ENCODE assay signal across 1 cellular context in genomic region chrX:153941331-153942252, GRCh38.
TF ChIP-seq lines count a peak whose summit lies in the region.

No MANE protein-coding gene starts in this region.

TF ChIP-seq in HepG2, 621 proteins besides CTCF, POLR2A, EP300 and RAD21 (continued from another document):
- TF ChIP-seq, protein P1, sequence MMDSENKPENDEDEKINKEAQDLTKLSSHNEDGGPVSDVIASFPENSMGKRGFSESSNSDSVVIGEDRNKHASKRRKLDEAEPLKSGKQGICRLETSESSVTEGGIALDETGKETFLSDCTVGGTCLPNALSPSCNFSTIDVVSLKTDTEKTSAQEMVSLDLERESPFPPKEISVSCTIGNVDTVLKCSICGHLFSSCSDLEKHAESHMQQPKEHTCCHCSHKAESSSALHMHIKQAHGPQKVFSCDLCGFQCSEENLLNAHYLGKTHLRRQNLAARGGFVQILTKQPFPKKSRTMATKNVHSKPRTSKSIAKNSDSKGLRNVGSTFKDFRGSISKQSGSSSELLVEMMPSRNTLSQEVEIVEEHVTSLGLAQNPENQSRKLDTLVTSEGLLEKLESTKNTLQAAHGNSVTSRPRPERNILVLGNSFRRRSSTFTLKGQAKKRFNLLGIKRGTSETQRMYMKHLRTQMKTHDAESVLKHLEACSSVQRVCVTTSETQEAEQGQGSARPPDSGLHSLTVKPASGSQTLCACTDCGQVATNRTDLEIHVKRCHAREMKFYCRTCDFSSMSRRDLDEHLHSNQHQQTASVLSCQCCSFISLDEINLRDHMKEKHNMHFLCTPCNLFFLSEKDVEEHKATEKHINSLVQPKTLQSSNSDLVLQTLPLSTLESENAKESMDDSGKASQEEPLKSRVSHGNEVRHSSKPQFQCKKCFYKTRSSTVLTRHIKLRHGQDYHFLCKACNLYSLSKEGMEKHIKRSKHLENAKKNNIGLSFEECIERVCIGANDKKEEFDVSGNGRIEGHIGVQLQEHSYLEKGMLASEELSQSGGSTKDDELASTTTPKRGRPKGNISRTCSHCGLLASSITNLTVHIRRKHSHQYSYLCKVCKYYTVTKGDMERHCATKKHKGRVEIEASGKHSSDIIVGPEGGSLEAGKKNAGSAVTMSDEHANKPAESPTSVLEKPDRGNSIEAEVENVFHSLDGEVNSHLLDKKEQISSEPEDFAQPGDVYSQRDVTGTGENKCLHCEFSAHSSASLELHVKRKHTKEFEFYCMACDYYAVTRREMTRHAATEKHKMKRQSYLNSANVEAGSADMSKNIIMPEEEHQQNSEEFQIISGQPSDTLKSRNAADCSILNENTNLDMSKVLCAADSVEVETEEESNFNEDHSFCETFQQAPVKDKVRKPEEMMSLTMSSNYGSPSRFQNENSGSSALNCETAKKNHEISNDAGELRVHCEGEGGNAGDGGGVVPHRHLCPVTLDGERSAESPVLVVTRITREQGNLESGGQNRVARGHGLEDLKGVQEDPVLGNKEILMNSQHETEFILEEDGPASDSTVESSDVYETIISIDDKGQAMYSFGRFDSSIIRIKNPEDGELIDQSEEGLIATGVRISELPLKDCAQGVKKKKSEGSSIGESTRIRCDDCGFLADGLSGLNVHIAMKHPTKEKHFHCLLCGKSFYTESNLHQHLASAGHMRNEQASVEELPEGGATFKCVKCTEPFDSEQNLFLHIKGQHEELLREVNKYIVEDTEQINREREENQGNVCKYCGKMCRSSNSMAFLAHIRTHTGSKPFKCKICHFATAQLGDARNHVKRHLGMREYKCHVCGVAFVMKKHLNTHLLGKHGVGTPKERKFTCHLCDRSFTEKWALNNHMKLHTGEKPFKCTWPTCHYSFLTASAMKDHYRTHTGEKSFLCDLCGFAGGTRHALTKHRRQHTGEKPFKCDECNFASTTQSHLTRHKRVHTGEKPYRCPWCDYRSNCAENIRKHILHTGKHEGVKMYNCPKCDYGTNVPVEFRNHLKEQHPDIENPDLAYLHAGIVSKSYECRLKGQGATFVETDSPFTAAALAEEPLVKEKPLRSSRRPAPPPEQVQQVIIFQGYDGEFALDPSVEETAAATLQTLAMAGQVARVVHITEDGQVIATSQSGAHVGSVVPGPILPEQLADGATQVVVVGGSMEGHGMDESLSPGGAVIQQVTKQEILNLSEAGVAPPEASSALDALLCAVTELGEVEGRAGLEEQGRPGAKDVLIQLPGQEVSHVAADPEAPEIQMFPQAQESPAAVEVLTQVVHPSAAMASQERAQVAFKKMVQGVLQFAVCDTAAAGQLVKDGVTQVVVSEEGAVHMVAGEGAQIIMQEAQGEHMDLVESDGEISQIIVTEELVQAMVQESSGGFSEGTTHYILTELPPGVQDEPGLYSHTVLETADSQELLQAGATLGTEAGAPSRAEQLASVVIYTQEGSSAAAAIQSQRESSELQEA (CRISPR knock-in tag; IDR thresholded peaks at IDR 0.05; ENCODE audit: not compliant biosample characterization) = no peak
- TF ChIP-seq GABPA (IDR thresholded peaks at IDR 0.05; ENCODE audit: low read depth, low read length) (no peak), GABPA (CRISPR knock-in tag; IDR thresholded peaks at IDR 0.05; ENCODE audit: low read depth) (peak; percentile 34; the same call in 1 of the 2 replicates), ZFX (CRISPR knock-in tag; IDR thresholded peaks at IDR 0.05; ENCODE audit: low read depth) (peak; percentile 14; the same call in 1 of the 2 replicates)
